16 cellular contexts compared by ENCODE assay signal in the genomic region with DNA sequence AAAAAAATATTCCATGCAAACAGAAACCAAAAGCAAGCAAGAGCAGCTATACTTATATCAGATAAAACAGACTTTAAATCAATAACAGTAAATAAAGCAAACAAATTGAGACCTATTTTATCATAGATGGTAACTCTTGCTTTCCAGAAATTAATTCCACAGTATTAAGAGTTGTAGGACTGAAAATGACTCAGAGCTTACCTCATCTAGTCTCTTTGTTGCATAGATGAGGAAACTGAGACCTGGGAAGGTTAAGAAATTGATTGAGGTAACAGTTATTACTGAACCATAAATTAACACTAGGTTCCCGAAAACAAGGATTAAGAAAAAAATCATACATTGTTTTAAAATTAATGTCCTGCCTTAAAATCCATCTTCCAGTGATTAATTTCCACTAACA.
DNase-seq lines count a peak whose midpoint lies in the region; FAIRE-seq and TF ChIP-seq lines count a peak whose summit lies in the region.
"Had no signal": no experiment of that assay in that cellular context is flagged by ENCODE, and none has a peak within 500 bp of the region (broad histone marks: within the 10 kb centered on the region; RNA-seq: fewer than 3 reads in every experiment).

No MANE protein-coding gene starts in this region.

- no peak for DNase-seq in activated T-helper 1 cell treated with anti-CD3 and anti-CD28 coated beads, Interleukin-12 subunit alpha, Interleukin-12 subunit beta, Interleukin-2, Interleukin-4 antibody, amounts not matched to agents 30 ng/mL and 10 ng/mL and 1 ng/mL, durations not matched to agents 14 hours and 24 hours and 36 hours (ENCODE audit: low spot score)
- peak; percentile 26 for DNase-seq in bronchial epithelial cell (ENCODE audit: low read depth)
- DNase-seq in type B pancreatic cell (ENCODE audit: extremely low spot score, unreplicated experiment) = no peak
- DNase-seq in right atrium auricular region (ENCODE audit: low spot score) = no peak
- no peak for DNase-seq in A673 (ENCODE audit: low spot score)
- no peak for DNase-seq in ecto neural progenitor cell (ENCODE audit: low spot score)
- DNase-seq: CD8-positive, alpha-beta T cell; COR-L47; DND-41; GDM1; GOT3; H9 had no signal

- BruUV-seq in A673 (replicated peaks; lab: Mats Ljungman, UMichigan) = no TSS peak

- H3K4me1 Mint-ChIP-seq in activated T-helper 1 cell treated with anti-CD3 and anti-CD28 coated beads, Interleukin-12 subunit alpha, Interleukin-12 subunit beta, Interleukin-2, Interleukin-4 antibody, amounts not matched to agents 30 ng/mL and 10 ng/mL and 1 ng/mL, durations not matched to agents 14 hours and 24 hours and 36 hours (ENCODE audit: low read depth) = peaks cover 12% of the 10 kb centered on the region
- peaks cover 23% of the 10 kb centered on the region for H3K4me1 Mint-ChIP-seq in type B pancreatic cell (ENCODE audit: unreplicated experiment)
- H3K4me1 Mint-ChIP-seq: CD14-positive monocyte had no signal

- POLR2A ChIA-PET in A673 (lab: Charles Lee; ENCODE audit: low non-redundant PET) = no interaction called here

- peaks cover 2% of the 10 kb centered on the region for H3K27me3 Mint-ChIP-seq in activated T-helper 1 cell treated with anti-CD3 and anti-CD28 coated beads, Interleukin-12 subunit alpha, Interleukin-12 subunit beta, Interleukin-2, Interleukin-4 antibody, amounts not matched to agents 30 ng/mL and 10 ng/mL and 1 ng/mL, durations not matched to agents 14 hours and 24 hours and 36 hours (ENCODE audit: insufficient read depth)
- H3K27me3 Mint-ChIP-seq in type B pancreatic cell = no peaks in the 10 kb centered on the region

- H3K27ac ChIP-seq in right atrium auricular region (no peak overlapping the region), A673 (ENCODE audit: low read depth, low read length, poor library complexity, severe bottlenecking) (no peak overlapping the region)
- H3K27ac ChIP-seq: A549 had no signal

- intact Hi-C loops in activated T-helper 1 cell treated with anti-CD3 and anti-CD28 coated beads, Interleukin-12 subunit alpha, Interleukin-12 subunit beta, Interleukin-2, Interleukin-4 antibody, amounts not matched to agents 30 ng/mL and 10 ng/mL and 1 ng/mL, durations not matched to agents 14 hours and 24 hours and 36 hours (cut with micrococcal nuclease) = no loop called here
- intact Hi-C loops in A673 (cut with micrococcal nuclease; ENCODE audit: unreplicated experiment) = no loop called here

- H3K4me3 ChIP-seq in bronchial epithelial cell (ENCODE audit: low read depth, low read length) (no peak overlapping the region), right atrium auricular region (no peak overlapping the region), A673 (ENCODE audit: low read depth, low read length, poor library complexity, severe bottlenecking) (no peak overlapping the region)
- H3K4me3 ChIP-seq: A549 had no signal

- peak overlapping the region; percentile 8 for H3K27ac Mint-ChIP-seq in activated T-helper 1 cell treated with anti-CD3 and anti-CD28 coated beads, Interleukin-12 subunit alpha, Interleukin-12 subunit beta, Interleukin-2, Interleukin-4 antibody, amounts not matched to agents 30 ng/mL and 10 ng/mL and 1 ng/mL, durations not matched to agents 14 hours and 24 hours and 36 hours
- peak overlapping the region; percentile 97 for H3K27ac Mint-ChIP-seq in type B pancreatic cell
- H3K27ac Mint-ChIP-seq: CD14-positive monocyte; CD8-positive, alpha-beta T cell; H9 had no signal

- TF ChIP-seq CTCF in bronchial epithelial cell (IDR thresholded peaks at IDR 0.05; ENCODE audit: insufficient read depth, low read length, severe bottlenecking) (no peak), type B pancreatic cell (conservative IDR thresholded peaks at IDR 0.05) (no peak), right atrium auricular region (IDR thresholded peaks at IDR 0.05) (no peak), A673 (conservative IDR thresholded peaks at IDR 0.05; ENCODE audit: low read depth, low read length) (no peak)

- CTCF ChIA-PET in A673 (lab: Charles Lee) = no interaction called here

- peaks cover 2% of the 10 kb centered on the region for H3K36me3 Mint-ChIP-seq in activated T-helper 1 cell treated with anti-CD3 and anti-CD28 coated beads, Interleukin-12 subunit alpha, Interleukin-12 subunit beta, Interleukin-2, Interleukin-4 antibody, amounts not matched to agents 30 ng/mL and 10 ng/mL and 1 ng/mL, durations not matched to agents 14 hours and 24 hours and 36 hours (ENCODE audit: low read depth)
- peaks cover 20% of the 10 kb centered on the region for H3K36me3 Mint-ChIP-seq in type B pancreatic cell
- H3K36me3 Mint-ChIP-seq: CD14-positive monocyte; CD8-positive, alpha-beta T cell had no signal

- H3K27me3 ChIP-seq in bronchial epithelial cell (ENCODE audit: control insufficient read depth, insufficient read depth, low read length) (no peaks in the 10 kb centered on the region), right atrium auricular region (no peaks in the 10 kb centered on the region), A673 (replicated peaks; ENCODE audit: insufficient read depth, low read depth, low read length, poor library complexity) (no peaks in the 10 kb centered on the region)

- no peak overlapping the region for H3K4me3 Mint-ChIP-seq in activated T-helper 1 cell treated with anti-CD3 and anti-CD28 coated beads, Interleukin-12 subunit alpha, Interleukin-12 subunit beta, Interleukin-2, Interleukin-4 antibody, amounts not matched to agents 30 ng/mL and 10 ng/mL and 1 ng/mL, durations not matched to agents 14 hours and 24 hours and 36 hours
- H3K4me3 Mint-ChIP-seq in type B pancreatic cell = peak overlapping the region; percentile 10
- H3K4me3 Mint-ChIP-seq: CD14-positive monocyte; CD8-positive, alpha-beta T cell; H9 had no signal

- H3K9me3 ChIP-seq in right atrium auricular region (peaks cover 0 to 16% of the 10 kb centered on the region in 2 donors), A673 (ENCODE audit: low read depth, low read length, poor library complexity, severe bottlenecking) (peaks cover 12% of the 10 kb centered on the region)

- peaks cover 19% of the 10 kb centered on the region for H3K9me3 Mint-ChIP-seq in activated T-helper 1 cell treated with anti-CD3 and anti-CD28 coated beads, Interleukin-12 subunit alpha, Interleukin-12 subunit beta, Interleukin-2, Interleukin-4 antibody, amounts not matched to agents 30 ng/mL and 10 ng/mL and 1 ng/mL, durations not matched to agents 14 hours and 24 hours and 36 hours
- H3K9me3 Mint-ChIP-seq in type B pancreatic cell = peaks cover 17% of the 10 kb centered on the region

- H3K36me3 ChIP-seq in bronchial epithelial cell (ENCODE audit: control insufficient read depth, insufficient read depth, low read length) (no peaks in the 10 kb centered on the region), right atrium auricular region (no peaks in the 10 kb centered on the region), A673 (ENCODE audit: insufficient read depth, low read length, poor library complexity, severe bottlenecking) (no peaks in the 10 kb centered on the region)

- H3K4me1 ChIP-seq in right atrium auricular region (no peaks in the 10 kb centered on the region), A673 (ENCODE audit: insufficient read depth, low read length, poor library complexity, severe bottlenecking) (no peaks in the 10 kb centered on the region)
- H3K4me1 ChIP-seq: A549 had no signal

- FAIRE-seq in bronchial epithelial cell (lab: Jason Lieb, UNC) (no peak), islet of Langerhans (lab: Jason Lieb, UNC) (peak; percentile 38)
- FAIRE-seq: A549, GM19239 had no signal
